In genomic region chr2:237213325-237214040, GRCh38 we compare ENCODE assay signal across 11 cellular contexts.
DNase-seq lines count a peak whose midpoint lies in the region; ATAC-seq and TF ChIP-seq lines count a peak whose summit lies in the region.
"Had no signal": no experiment of that assay in that cellular context is flagged by ENCODE, and none has a peak within 500 bp of the region (broad histone marks: within the 10 kb centered on the region; RNA-seq: fewer than 3 reads in every experiment).

No MANE protein-coding gene starts in this region.

- H2AFZ ChIP-seq in smooth muscle cell (ENCODE audit: low read depth): no peak overlapping the region

- H3K4me3 Mint-ChIP-seq in MCF 10A (ENCODE audit: unreplicated experiment): no peak overlapping the region
- H3K4me3 Mint-ChIP-seq: activated naive CD8-positive, alpha-beta T cell treated with anti-CD3 and anti-CD28 coated beads, Interleukin-2, amount 50 U/mL, for 24 hours had no signal

- TF ChIP-seq CTCF in HFF-Myc (IDR thresholded peaks at IDR 0.05; ENCODE audit: low read depth, low read length, missing control alignments): no peak
- TF ChIP-seq CTCF in MCF 10A (IDR thresholded peaks at IDR 0.05; ENCODE audit: unreplicated experiment): no peak
- TF ChIP-seq CTCF in smooth muscle cell (IDR thresholded peaks at IDR 0.05; ENCODE audit: borderline replicate concordance, insufficient read depth, poor library complexity, severe bottlenecking): no peak

- no peaks in the 10 kb centered on the region for H3K9me3 Mint-ChIP-seq in MCF 10A (ENCODE audit: unreplicated experiment)
- H3K9me3 Mint-ChIP-seq: activated naive CD8-positive, alpha-beta T cell treated with anti-CD3 and anti-CD28 coated beads, Interleukin-2, amount 50 U/mL, for 24 hours had no signal

- no peak for ATAC-seq in GM21526 (IDR thresholded peaks at IDR 0.05; ENCODE audit: low FRiP score, unreplicated experiment)
- ATAC-seq: activated naive CD8-positive, alpha-beta T cell treated with anti-CD3 and anti-CD28 coated beads, Interleukin-2, amount 50 U/mL, for 24 hours had no signal

- H3K36me3 Mint-ChIP-seq in MCF 10A (ENCODE audit: insufficient read depth, unreplicated experiment): no peaks in the 10 kb centered on the region

- POLR2A ChIA-PET in MCF 10A (lab: Yijun Ruan, JAX): interaction anchor here (1.0 to 1.1 kb wide), 2 partner anchors 12 to 43 kb away, joined by 3 to 5 read pairs; no protein-coding TSS in a partner anchor

- H3K9me3 ChIP-seq in smooth muscle cell (replicated peaks; ENCODE audit: low read depth): no peaks in the 10 kb centered on the region
- H3K9me3 ChIP-seq: esophagus muscularis mucosa had no signal

- no peaks in the 10 kb centered on the region for H3K4me1 Mint-ChIP-seq in MCF 10A (ENCODE audit: insufficient read depth, unreplicated experiment)
- H3K4me1 Mint-ChIP-seq: activated naive CD8-positive, alpha-beta T cell treated with anti-CD3 and anti-CD28 coated beads, Interleukin-2, amount 50 U/mL, for 24 hours had no signal

- no peak overlapping the region for H3K27ac Mint-ChIP-seq in MCF 10A (ENCODE audit: low read depth, unreplicated experiment)
- H3K27ac Mint-ChIP-seq: activated naive CD8-positive, alpha-beta T cell treated with anti-CD3 and anti-CD28 coated beads, Interleukin-2, amount 50 U/mL, for 24 hours had no signal

- no peaks in the 10 kb centered on the region for H3K36me3 ChIP-seq in smooth muscle cell (ENCODE audit: low read depth)
- H3K36me3 ChIP-seq: esophagus muscularis mucosa had no signal

- WGBS in smooth muscle cell (ENCODE audit: low lambda C conversion rate): 22% methylated on average over 10 of the region's 10 CpGs

- intact Hi-C loops in MCF 10A (cut with micrococcal nuclease): no loop called here

- peaks cover 52% of the 10 kb centered on the region for H3F3A ChIP-seq in smooth muscle cell (ENCODE audit: low read depth)

- H3K4me1 ChIP-seq in smooth muscle cell (ENCODE audit: low read depth): peaks cover 9% of the 10 kb centered on the region

- peak overlapping the region; percentile 90 for H3K9ac ChIP-seq in smooth muscle cell (ENCODE audit: low read depth)

- CTCF ChIA-PET in MCF 10A (lab: Yijun Ruan, JAX): no interaction called here

- BruUV-seq in MCF 10A (replicated peaks; lab: Mats Ljungman, UMichigan): no TSS peak

- H3K4me3 ChIP-seq in HFF-Myc (replicated peaks; ENCODE audit: low read depth, low read length) (no peak overlapping the region), smooth muscle cell (no peak overlapping the region)
- H3K4me3 ChIP-seq: esophagus muscularis mucosa had no signal

- peak overlapping the region; percentile 66 for H3K4me2 ChIP-seq in smooth muscle cell

- DNase-seq in HFF-Myc (ENCODE audit: extremely low read depth, low read depth) (peak; percentile 82), MCF 10A (ENCODE audit: unreplicated experiment) (peak; percentile 28), iris pigment epithelial cell (ENCODE audit: low read depth) (peak; percentile 90), smooth muscle cell (lab: John Stamatoyannopoulos, UW; ENCODE audit: unreplicated experiment) (no peak), NCI-H510A (lab: John Stamatoyannopoulos, UW) (no peak), dermis blood vessel endothelial cell (no peak)
- no peak for DNase-seq in stimulated activated CD4-positive, alpha-beta T cell treated with anti-CD3 and anti-CD28 coated beads, Interleukin-4, amount 100 ng/mL, for 4 hours
- DNase-seq: activated naive CD8-positive, alpha-beta T cell treated with anti-CD3 and anti-CD28 coated beads, Interleukin-2, amount 50 U/mL, for 24 hours; NCI-H1092 treated with DMSO at 0.1 percent for 48 hours had no signal

- H3K27ac ChIP-seq in smooth muscle cell (ENCODE audit: low read depth): peak overlapping the region; percentile 100

- no peaks in the 10 kb centered on the region for H3K27me3 ChIP-seq in smooth muscle cell (ENCODE audit: low read depth)
- H3K27me3 ChIP-seq: esophagus muscularis mucosa had no signal

- no peaks in the 10 kb centered on the region for H4K20me1 ChIP-seq in smooth muscle cell (ENCODE audit: low read depth)

- no peaks in the 10 kb centered on the region for H3K27me3 Mint-ChIP-seq in MCF 10A (ENCODE audit: insufficient read depth, unreplicated experiment)

- peaks cover 9% of the 10 kb centered on the region for H3K79me2 ChIP-seq in smooth muscle cell (ENCODE audit: low read depth)

Comparison
In these comparisons a context has a peak if more than half of its experiments do, and no peak if none do; other contexts are left out.
1. DNase-seq: peak in HFF-Myc (single experiment), MCF 10A (single experiment) and iris pigment epithelial cell (single experiment); none in smooth muscle cell (single experiment), NCI-H510A (single experiment), stimulated activated CD4-positive, alpha-beta T cell treated with anti-CD3 and anti-CD28 coated beads, Interleukin-4, amount 100 ng/mL, for 4 hours (0 of 2) and dermis blood vessel endothelial cell (single experiment).